Comparison of ENCODE assay signal across 1 cellular context in the genomic region with DNA sequence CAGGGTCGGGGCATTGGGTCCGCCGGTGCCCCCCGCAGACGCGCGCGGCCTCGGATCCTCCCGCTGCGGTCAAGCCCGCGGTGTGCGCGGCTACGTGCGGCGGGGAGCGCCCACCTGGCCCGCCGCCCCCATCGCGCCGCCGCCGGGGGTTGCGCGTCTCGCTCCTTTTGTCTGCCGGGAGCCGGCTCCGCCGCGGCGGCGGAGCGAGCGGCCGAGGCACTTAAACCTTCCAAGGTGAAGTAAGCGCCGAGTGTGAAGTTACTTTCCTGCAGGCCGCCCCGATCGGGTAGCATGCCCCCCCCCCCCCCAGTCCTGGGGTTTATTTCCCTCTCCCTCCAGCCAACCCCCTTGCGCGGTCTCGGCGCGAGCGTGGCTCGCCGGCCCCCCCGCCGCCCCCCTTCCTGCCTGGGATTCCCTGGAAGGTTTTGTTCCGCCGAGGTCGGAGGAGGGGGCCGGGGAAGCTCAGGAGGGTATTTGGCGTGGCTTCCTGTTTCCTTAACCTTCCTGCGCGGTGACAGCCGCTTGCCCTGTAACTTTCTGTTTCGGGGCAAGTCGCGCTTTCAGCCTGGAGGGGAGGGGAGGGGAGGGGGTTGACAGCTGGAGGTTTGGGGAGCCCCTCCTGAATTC.
TF ChIP-seq lines count a peak whose summit lies in the region.

No MANE protein-coding gene starts in this region.

TF ChIP-seq in GM12878, 131 proteins besides CTCF, POLR2A, EP300 and RAD21 (continued from another document):
- TF ChIP-seq ETV6 (conservative IDR thresholded peaks at IDR 0.05 in 1 of 2, IDR thresholded peaks at IDR 0.05 in 1 of 2; ENCODE audit: borderline replicate concordance in 1 of 2, low read depth in 1 of 2) (peak in 1 of 2 experiments; percentile 60; a peak in 2 of 4 replicates), BACH1 (IDR thresholded peaks at IDR 0.05; ENCODE audit: borderline replicate concordance) (peak; percentile 31; the same call in 1 of the 2 replicates), POU2F2 (IDR thresholded peaks at IDR 0.05; ENCODE audit: borderline replicate concordance, low read depth, low read length) (no peak), RBBP5 (conservative IDR thresholded peaks at IDR 0.05) (no peak), SPI1 (IDR thresholded peaks at IDR 0.05; ENCODE audit: borderline replicate concordance, insufficient read depth, low read depth, low read length) (peak; percentile 40; the same call in 1 of the 2 replicates), KAT2A (conservative IDR thresholded peaks at IDR 0.05; ENCODE audit: control insufficient read depth, low read depth, low read length) (no peak), STAT3 (IDR thresholded peaks at IDR 0.05; ENCODE audit: low read depth, low read length) (no peak), HDAC6 (IDR thresholded peaks at IDR 0.05; ENCODE audit: unreplicated experiment) (no peak)
- TF ChIP-seq, protein P1, sequence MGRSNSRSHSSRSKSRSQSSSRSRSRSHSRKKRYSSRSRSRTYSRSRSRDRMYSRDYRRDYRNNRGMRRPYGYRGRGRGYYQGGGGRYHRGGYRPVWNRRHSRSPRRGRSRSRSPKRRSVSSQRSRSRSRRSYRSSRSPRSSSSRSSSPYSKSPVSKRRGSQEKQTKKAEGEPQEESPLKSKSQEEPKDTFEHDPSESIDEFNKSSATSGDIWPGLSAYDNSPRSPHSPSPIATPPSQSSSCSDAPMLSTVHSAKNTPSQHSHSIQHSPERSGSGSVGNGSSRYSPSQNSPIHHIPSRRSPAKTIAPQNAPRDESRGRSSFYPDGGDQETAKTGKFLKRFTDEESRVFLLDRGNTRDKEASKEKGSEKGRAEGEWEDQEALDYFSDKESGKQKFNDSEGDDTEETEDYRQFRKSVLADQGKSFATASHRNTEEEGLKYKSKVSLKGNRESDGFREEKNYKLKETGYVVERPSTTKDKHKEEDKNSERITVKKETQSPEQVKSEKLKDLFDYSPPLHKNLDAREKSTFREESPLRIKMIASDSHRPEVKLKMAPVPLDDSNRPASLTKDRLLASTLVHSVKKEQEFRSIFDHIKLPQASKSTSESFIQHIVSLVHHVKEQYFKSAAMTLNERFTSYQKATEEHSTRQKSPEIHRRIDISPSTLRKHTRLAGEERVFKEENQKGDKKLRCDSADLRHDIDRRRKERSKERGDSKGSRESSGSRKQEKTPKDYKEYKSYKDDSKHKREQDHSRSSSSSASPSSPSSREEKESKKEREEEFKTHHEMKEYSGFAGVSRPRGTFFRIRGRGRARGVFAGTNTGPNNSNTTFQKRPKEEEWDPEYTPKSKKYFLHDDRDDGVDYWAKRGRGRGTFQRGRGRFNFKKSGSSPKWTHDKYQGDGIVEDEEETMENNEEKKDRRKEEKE (IDR thresholded peaks at IDR 0.05) = no peak
- TF ChIP-seq, protein P2, sequence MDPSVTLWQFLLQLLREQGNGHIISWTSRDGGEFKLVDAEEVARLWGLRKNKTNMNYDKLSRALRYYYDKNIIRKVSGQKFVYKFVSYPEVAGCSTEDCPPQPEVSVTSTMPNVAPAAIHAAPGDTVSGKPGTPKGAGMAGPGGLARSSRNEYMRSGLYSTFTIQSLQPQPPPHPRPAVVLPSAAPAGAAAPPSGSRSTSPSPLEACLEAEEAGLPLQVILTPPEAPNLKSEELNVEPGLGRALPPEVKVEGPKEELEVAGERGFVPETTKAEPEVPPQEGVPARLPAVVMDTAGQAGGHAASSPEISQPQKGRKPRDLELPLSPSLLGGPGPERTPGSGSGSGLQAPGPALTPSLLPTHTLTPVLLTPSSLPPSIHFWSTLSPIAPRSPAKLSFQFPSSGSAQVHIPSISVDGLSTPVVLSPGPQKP (IDR thresholded peaks at IDR 0.05; ENCODE audit: low read depth, low read length) = no peak
